ENCODE assay signal across 15 cellular contexts in genomic region chr9:14511452-14511851, GRCh38.
DNase-seq lines count a peak whose midpoint lies in the region; ATAC-seq and TF ChIP-seq lines count a peak whose summit lies in the region.
"Had no signal": no experiment of that assay in that cellular context is flagged by ENCODE, and none has a peak within 500 bp of the region (broad histone marks: within the 10 kb centered on the region; RNA-seq: fewer than 3 reads in every experiment).

No MANE protein-coding gene starts in this region.

- intact Hi-C loops in left ventricle myocardium superior (cut with micrococcal nuclease) = no loop called here

- peak; percentile 76 for ATAC-seq in GM19395 (IDR thresholded peaks at IDR 0.05; ENCODE audit: unreplicated experiment)
- peak; percentile 70 for ATAC-seq in HG02885 (IDR thresholded peaks at IDR 0.05; ENCODE audit: poor library complexity, unreplicated experiment)
- ATAC-seq in left ventricle myocardium superior = no peak

- H3K27ac ChIP-seq in RWPE1 = no peak overlapping the region
- H3K27ac ChIP-seq: coronary artery, sigmoid colon, testis had no signal

- CTCF ChIA-PET in RWPE1 (lab: Yijun Ruan, JAX) = no interaction called here

- no peak for TF ChIP-seq CTCF in RWPE1 (conservative IDR thresholded peaks at IDR 0.05; ENCODE audit: low read depth)

- POLR2A ChIA-PET in RWPE1 (lab: Yijun Ruan, JAX; ENCODE audit: low non-redundant PET) = no interaction called here

- DNase-seq in RWPE1 (ENCODE audit: low spot score) (peak; percentile 4), renal cortical epithelial cell (ENCODE audit: low read depth) (peak; percentile 3), amniotic stem cell (lab: John Stamatoyannopoulos, UW) (no peak), left ventricle myocardium superior (no peak), cortex of kidney (lab: John Stamatoyannopoulos, UW) (no peak)
- DNase-seq: activated naive CD8-positive, alpha-beta T cell treated with anti-CD3 and anti-CD28 coated beads for 36 hours; KBM-7; kidney; naive B cell; NCI-H146; sigmoid colon; testis had no signal

Comparison
In these comparisons a context has a peak if more than half of its experiments do, and no peak if none do; other contexts are left out.
1. DNase-seq: peak in RWPE1 (single experiment) and renal cortical epithelial cell (single experiment); none in amniotic stem cell (single experiment), left ventricle myocardium superior (single experiment) and cortex of kidney (single experiment).